Comparison of ENCODE assay signal across 8 cellular contexts in genomic region chr7:143901710-143902587, GRCh38. TPM values are rescaled to one million over a fixed set of nuclear protein-coding genes. Genes with fewer than 3 reads are reported as not detected.
DNase-seq lines count a peak whose midpoint lies in the region; ATAC-seq, FAIRE-seq and TF ChIP-seq lines count a peak whose summit lies in the region.

A gene with protein sequence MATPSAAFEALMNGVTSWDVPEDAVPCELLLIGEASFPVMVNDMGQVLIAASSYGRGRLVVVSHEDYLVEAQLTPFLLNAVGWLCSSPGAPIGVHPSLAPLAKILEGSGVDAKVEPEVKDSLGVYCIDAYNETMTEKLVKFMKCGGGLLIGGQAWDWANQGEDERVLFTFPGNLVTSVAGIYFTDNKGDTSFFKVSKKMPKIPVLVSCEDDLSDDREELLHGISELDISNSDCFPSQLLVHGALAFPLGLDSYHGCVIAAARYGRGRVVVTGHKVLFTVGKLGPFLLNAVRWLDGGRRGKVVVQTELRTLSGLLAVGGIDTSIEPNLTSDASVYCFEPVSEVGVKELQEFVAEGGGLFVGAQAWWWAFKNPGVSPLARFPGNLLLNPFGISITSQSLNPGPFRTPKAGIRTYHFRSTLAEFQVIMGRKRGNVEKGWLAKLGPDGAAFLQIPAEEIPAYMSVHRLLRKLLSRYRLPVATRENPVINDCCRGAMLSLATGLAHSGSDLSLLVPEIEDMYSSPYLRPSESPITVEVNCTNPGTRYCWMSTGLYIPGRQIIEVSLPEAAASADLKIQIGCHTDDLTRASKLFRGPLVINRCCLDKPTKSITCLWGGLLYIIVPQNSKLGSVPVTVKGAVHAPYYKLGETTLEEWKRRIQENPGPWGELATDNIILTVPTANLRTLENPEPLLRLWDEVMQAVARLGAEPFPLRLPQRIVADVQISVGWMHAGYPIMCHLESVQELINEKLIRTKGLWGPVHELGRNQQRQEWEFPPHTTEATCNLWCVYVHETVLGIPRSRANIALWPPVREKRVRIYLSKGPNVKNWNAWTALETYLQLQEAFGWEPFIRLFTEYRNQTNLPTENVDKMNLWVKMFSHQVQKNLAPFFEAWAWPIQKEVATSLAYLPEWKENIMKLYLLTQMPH (minus strand): TSS chr7:143902176. CDS start chr7:143876608, 25,568 bp downstream.

- peak; percentile 60 for FAIRE-seq in colon (lab: Jason Lieb, UNC)

- peak within 1 kb of the TSS; percentile 87 for H3K4me3 ChIP-seq in BJ (ENCODE audit: low read depth, low read length)

- no peaks in the 10 kb centered on the region for H3K27me3 ChIP-seq in BJ (ENCODE audit: control insufficient read depth, insufficient read depth, low read length)

- TF ChIP-seq POLR2A in GM19193 (IDR thresholded peaks at IDR 0.05; ENCODE audit: extremely low read depth, insufficient read depth, insufficient read length), result peak; percentile 67

- no peaks in the 10 kb centered on the region for H3K36me3 ChIP-seq in BJ (ENCODE audit: control insufficient read depth, insufficient read depth, low read length)

- POLR2A ChIA-PET in BJ (lab: Charles Lee), result interaction anchor here (1.1 kb wide), 1 partner anchor 9 kb away, joined by 5 read pairs; no protein-coding TSS in a partner anchor

- intact Hi-C loops in left colon (cut with DNase I, micrococcal nuclease), result no loop called here

- CTCF ChIA-PET in BJ (lab: Yijun Ruan, JAX), result interaction anchor here (0.6 to 2.9 kb wide), 10 partner anchors 10 to 126 kb away, joined by 3 to 10 read pairs (median 6); partner anchors contain the start of gene OR2F2

- peak; percentile 70 for DNase-seq in BJ (ENCODE audit: low read depth)
- DNase-seq in NCI-H510A (lab: John Stamatoyannopoulos, UW), result peak; percentile 87
- DNase-seq in activated CD4-positive, alpha-beta T cell treated with anti-CD3 and anti-CD28 coated beads for 48 hours, result peak; percentile 94
- DNase-seq in left colon, result peak; percentile 97 to 98
- peak; percentile 89 for DNase-seq in stimulated activated CD4-positive, alpha-beta T cell treated with anti-CD3 and anti-CD28 coated beads, Interleukin-1b, Interleukin-23, amount 100 ng/mL, for 48 hours

- ATAC-seq in HG03439 (IDR thresholded peaks at IDR 0.05; ENCODE audit: unreplicated experiment) (peak; percentile 94), left colon (peak; percentile 94)

- peak; percentile 47 for TF ChIP-seq CTCF in BJ (IDR thresholded peaks at IDR 0.05; ENCODE audit: insufficient read depth, low read depth, low read length)

RNA-seq across cellular contexts. Expression of the gene that starts here (rescaled TPM):
- polyA plus RNA-seq in BJ (2011; rRNA removed), result 39.9 and 55.2 TPM in 2 replicates
- 44.4 and 63.6 TPM in 2 replicates for polyA minus RNA-seq in BJ (2011; rRNA and poly(A)+ RNA removed)
- 10 to 100 TPM; 33.4 to 44.4 TPM for total RNA-seq in left colon

Comparison
In these comparisons a context has a peak if more than half of its experiments do, and no peak if none do; other contexts are left out.
1. Peak in every context shown above with its lines: DNase-seq, ATAC-seq and H3K4me3 ChIP-seq.